Comparison of ENCODE assay signal across 28 cellular contexts in the genomic region with DNA sequence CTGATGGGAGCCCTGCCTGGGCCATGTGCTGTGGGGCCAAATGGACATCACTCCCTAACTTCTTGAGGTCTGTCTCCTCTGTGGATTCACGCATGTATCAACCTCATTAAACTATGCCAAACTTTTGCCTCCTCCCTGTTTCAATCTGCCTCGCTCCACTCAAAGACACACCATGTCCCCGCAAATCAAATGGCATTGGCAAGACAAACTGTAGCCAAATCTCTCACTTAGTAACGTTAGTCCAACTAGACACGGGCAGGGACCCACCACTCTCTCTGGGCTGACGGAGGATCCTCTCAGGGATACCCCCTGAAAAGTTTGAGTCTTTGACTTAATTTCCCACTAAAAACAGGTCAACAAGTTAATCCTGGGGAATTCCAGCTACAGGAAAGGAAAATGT. TPM values are rescaled to one million over a fixed set of nuclear protein-coding genes. Genes with fewer than 3 reads are reported as not detected.
DNase-seq lines count a peak whose midpoint lies in the region; ATAC-seq, FAIRE-seq and TF ChIP-seq lines count a peak whose summit lies in the region.
"Had no signal": no experiment of that assay in that cellular context is flagged by ENCODE, and none has a peak within 500 bp of the region (broad histone marks: within the 10 kb centered on the region; RNA-seq: fewer than 3 reads in every experiment).

No MANE protein-coding gene starts in this region.

- WGBS in A549 (ENCODE audit: missing lambda C conversion rate), result 94% methylated on average over 6 of the region's 6 CpGs
- 77 to 83% methylated on average over 6 of the region's 6 CpGs for WGBS in aorta, 2 donors

- H3K9me3 ChIP-seq in A549 (no peaks in the 10 kb centered on the region), aorta (ENCODE audit: control insufficient read depth, low read length) (no peaks in the 10 kb centered on the region)
- H3K9me3 ChIP-seq: ascending aorta had no signal

- CTCF ChIA-PET in A549 (lab: Yijun Ruan, JAX), result interaction anchor here (0.7 to 10.1 kb wide), 7 partner anchors 11 to 240 kb away, joined by 3 to 119 read pairs (median 8); no protein-coding TSS in a partner anchor
- CTCF ChIA-PET in activated CD4-positive, alpha-beta memory T cell treated with anti-CD3 and anti-CD28 coated beads, Interleukin-2, amount 10 ng/mL, durations not matched to agents 7 days and 5 days (lab: Charles Lee), result interaction anchor here (0.6 to 7.5 kb wide), 7 partner anchors 11 to 318 kb away, joined by 3 to 66 read pairs (median 3); a partner anchor contains a TSS

- peaks cover 26% of the 10 kb centered on the region for H3K4me1 Mint-ChIP-seq in T-helper 1 cell treated with Interleukin-12 subunit alpha and Interleukin-12 subunit beta and Interleukin-4 antibody, amounts not matched to agents 30 μg/mL and 1 μg/mL, for 36 hours (ENCODE audit: low read depth)
- H3K4me1 Mint-ChIP-seq in activated CD4-positive, alpha-beta memory T cell treated with anti-CD3 and anti-CD28 coated beads, Interleukin-2, amount 10 ng/mL, durations not matched to agents 7 days and 5 days, result peaks cover 35% of the 10 kb centered on the region

- peaks cover 15% of the 10 kb centered on the region for H3K36me3 Mint-ChIP-seq in T-helper 1 cell treated with Interleukin-12 subunit alpha and Interleukin-12 subunit beta and Interleukin-4 antibody, amounts not matched to agents 30 μg/mL and 1 μg/mL, for 36 hours (ENCODE audit: low read depth)
- peaks cover 17% of the 10 kb centered on the region for H3K36me3 Mint-ChIP-seq in activated CD4-positive, alpha-beta memory T cell treated with anti-CD3 and anti-CD28 coated beads, Interleukin-2, amount 10 ng/mL, durations not matched to agents 7 days and 5 days (ENCODE audit: low read depth)

- no peaks in the 10 kb centered on the region for H3K27me3 ChIP-seq in bronchial epithelial cell (ENCODE audit: control insufficient read depth, insufficient read depth, low read length)
- no peaks in the 10 kb centered on the region for H3K27me3 ChIP-seq in aorta (ENCODE audit: control insufficient read depth in 1 of 2, insufficient read depth in 2 of 2, low read length in 1 of 2)
- H3K27me3 ChIP-seq: ascending aorta, dorsolateral prefrontal cortex had no signal

- ATAC-seq in A549, result no peak
- no peak for ATAC-seq in aorta (ENCODE audit: low FRiP score)
- ATAC-seq: Panc1 had no signal

- no peak for TF ChIP-seq CTCF in A549 (IDR thresholded peaks at IDR 0.05)
- no peak for TF ChIP-seq CTCF in bronchial epithelial cell (IDR thresholded peaks at IDR 0.05; ENCODE audit: insufficient read depth, low read length, severe bottlenecking)

- peak overlapping the region; percentile 75 for H3K4me3 Mint-ChIP-seq in T-helper 1 cell treated with Interleukin-12 subunit alpha and Interleukin-12 subunit beta and Interleukin-4 antibody, amounts not matched to agents 30 μg/mL and 1 μg/mL, for 36 hours
- H3K4me3 Mint-ChIP-seq in activated CD4-positive, alpha-beta memory T cell treated with anti-CD3 and anti-CD28 coated beads, Interleukin-2, amount 10 ng/mL, durations not matched to agents 7 days and 5 days, result no peak overlapping the region

- H3K27me3 Mint-ChIP-seq in T-helper 1 cell treated with Interleukin-12 subunit alpha and Interleukin-12 subunit beta and Interleukin-4 antibody, amounts not matched to agents 30 μg/mL and 1 μg/mL, for 36 hours (ENCODE audit: low read depth), result no peaks in the 10 kb centered on the region
- H3K27me3 Mint-ChIP-seq in activated CD4-positive, alpha-beta memory T cell treated with anti-CD3 and anti-CD28 coated beads, Interleukin-2, amount 10 ng/mL, durations not matched to agents 7 days and 5 days, result no peaks in the 10 kb centered on the region
- H3K27me3 Mint-ChIP-seq: naive B cell had no signal

- intact Hi-C loops in aorta (cut with DNase I), result no loop called here

- DNase-seq in T-helper 1 cell, result no peak
- no peak for DNase-seq in A549 (ENCODE audit: low read depth in 1 of 2, low spot score in 1 of 2)
- no peak for DNase-seq in activated CD4-positive, alpha-beta memory T cell treated with anti-CD3 and anti-CD28 coated beads, Interleukin-2, amount 10 ng/mL, durations not matched to agents 7 days and 5 days
- no peak for DNase-seq in bronchial epithelial cell (ENCODE audit: low read depth)
- no peak for DNase-seq in NCI-H1436 treated with DMSO at 0.1 percent for 48 hours (lab: John Stamatoyannopoulos, UW)
- no peak for DNase-seq in aorta
- no peak for DNase-seq in NCI-H1417 treated with DMSO at 0.1 percent for 48 hours (lab: John Stamatoyannopoulos, UW)
- DNase-seq: activated CD4-positive, alpha-beta T cell treated with anti-CD3 and anti-CD28 coated beads, Interleukin-2, amount 50 U/mL, for 4 hours; activated effector memory CD4-positive, alpha-beta T cell treated with Interleukin-2 at 50 U/mL for 16 hours; AML-193; central memory CD4-positive, alpha-beta T cell; DMS79 treated with DMSO at 0.1 percent for 48 hours; dorsolateral prefrontal cortex; mammary epithelial cell; naive B cell; NCI-H1048; NCI-H2029; NCI-H226; retina; SIG-M5; trophoblast cell had no signal

- H3K36me3 ChIP-seq in bronchial epithelial cell (ENCODE audit: control insufficient read depth, insufficient read depth, low read length) (peaks cover 7% of the 10 kb centered on the region), aorta (ENCODE audit: control insufficient read depth in 1 of 2, insufficient read depth in 2 of 2, low read length in 1 of 2) (peaks cover 0 to 3% of the 10 kb centered on the region in 2 donors)

- no peak overlapping the region for H3K27ac ChIP-seq in A549
- H3K27ac ChIP-seq in aorta (ENCODE audit: low read depth in 1 of 2, low read length in 2 of 2), result no peak overlapping the region
- H3K27ac ChIP-seq: 22Rv1, ascending aorta, dorsolateral prefrontal cortex had no signal

- H3K4me3 ChIP-seq in A549 (no peak overlapping the region), bronchial epithelial cell (ENCODE audit: low read depth, low read length) (no peak overlapping the region), aorta (ENCODE audit: low read length in 2 of 2) (no peak overlapping the region)
- H3K4me3 ChIP-seq: ascending aorta, dorsolateral prefrontal cortex, smooth muscle cell had no signal

- H3K4me1 ChIP-seq in A549 (peaks cover 13% of the 10 kb centered on the region), aorta (ENCODE audit: control insufficient read depth in 1 of 2, insufficient read depth in 2 of 2, low read length in 2 of 2) (no peaks in the 10 kb centered on the region)
- H3K4me1 ChIP-seq: ascending aorta had no signal

- 0 out of 2 replicates have a peak, but pooled peaks have one; percentile 10 for TF ChIP-seq POLR2A in A549 (IDR thresholded peaks at IDR 0.05; ENCODE audit: low read length)

- POLR2A ChIA-PET in A549 (lab: Yijun Ruan, JAX), result no interaction called here
- POLR2A ChIA-PET in activated CD4-positive, alpha-beta memory T cell treated with anti-CD3 and anti-CD28 coated beads, Interleukin-2, amount 10 ng/mL, durations not matched to agents 7 days and 5 days (lab: Charles Lee), result interaction anchor here (0.9 to 1.7 kb wide), 3 partner anchors 11 to 247 kb away, joined by 3 to 8 read pairs (median 4); a partner anchor contains a TSS

- H3K4me2 ChIP-seq in A549, result no peak overlapping the region
- H3K4me2 ChIP-seq: smooth muscle cell had no signal

- FAIRE-seq in A549 (lab: Jason Lieb, UNC) (no peak), bronchial epithelial cell (lab: Jason Lieb, UNC) (peak; percentile 77)

- H3K27ac Mint-ChIP-seq in T-helper 1 cell treated with Interleukin-12 subunit alpha and Interleukin-12 subunit beta and Interleukin-4 antibody, amounts not matched to agents 30 μg/mL and 1 μg/mL, for 36 hours, result peak overlapping the region; percentile 94
- H3K27ac Mint-ChIP-seq in activated CD4-positive, alpha-beta memory T cell treated with anti-CD3 and anti-CD28 coated beads, Interleukin-2, amount 10 ng/mL, durations not matched to agents 7 days and 5 days, result peak overlapping the region; percentile 16

- H3K9me3 Mint-ChIP-seq in T-helper 1 cell treated with Interleukin-12 subunit alpha and Interleukin-12 subunit beta and Interleukin-4 antibody, amounts not matched to agents 30 μg/mL and 1 μg/mL, for 36 hours, result no peaks in the 10 kb centered on the region
- H3K9me3 Mint-ChIP-seq in activated CD4-positive, alpha-beta memory T cell treated with anti-CD3 and anti-CD28 coated beads, Interleukin-2, amount 10 ng/mL, durations not matched to agents 7 days and 5 days, result no peaks in the 10 kb centered on the region
- H3K9me3 Mint-ChIP-seq: naive B cell had no signal

- no peak for TF ChIP-seq EP300 in A549 (IDR thresholded peaks at IDR 0.05)

- no peak for TF ChIP-seq RAD21 in A549 (conservative IDR thresholded peaks at IDR 0.05 in 1 of 2, IDR thresholded peaks at IDR 0.05 in 1 of 2)

RNA-seq across cellular contexts. Expression of a gene that starts 8.0 kb away (rescaled TPM):
- polyA plus RNA-seq in A549 (2011; rRNA removed), result 9.5 and 9.8 TPM in 2 replicates
- polyA plus RNA-seq in A549 (2012; cell fraction: cytosol; rRNA removed), result 4.6 and 5.2 TPM in 2 replicates
- polyA plus RNA-seq in A549 (2012; cell fraction: nucleus; rRNA removed), result 4.3 and 5.4 TPM in 2 replicates
- polyA plus RNA-seq in A549 (2017; fragmentation: RNase III; extraction: RNeasy Plus Mini Kit Qiagen cat#74134 plus additional on column Dnase treatment), result 4.3 to 4.7 TPM (median 4.5 TPM) in 3 replicates
- 17.6 and 21.0 TPM in 2 replicates for polyA minus RNA-seq in A549 (2011; rRNA and poly(A)+ RNA removed)
- 1 to 10 TPM; 7.7 to 7.8 TPM for total RNA-seq in activated CD4-positive, alpha-beta memory T cell treated with anti-CD3 and anti-CD28 coated beads, Interleukin-2, amount 10 ng/mL, durations not matched to agents 7 days and 5 days
- total RNA-seq in bronchial epithelial cell, result 5.2 and 5.5 TPM in 2 replicates
- 1 to 10 TPM; 6.5 to 6.8 TPM for total RNA-seq in aorta
- 1 to 10 TPM; 1.5 to 2.1 TPM for polyA plus RNA-seq in aorta

RNA-seq across cellular contexts. Expression of a gene that starts 18.0 kb away (rescaled TPM):
- 0.16 and 0.26 TPM in 2 replicates for polyA plus RNA-seq in A549 (2011; rRNA removed)
- polyA plus RNA-seq in A549 (2012; cell fraction: cytosol; rRNA removed), result 0.05 TPM in 1 of 2 replicates, not detected in the other
- polyA plus RNA-seq in A549 (2012; cell fraction: nucleus; rRNA removed), result 0.34 and 0.76 TPM in 2 replicates
- not detected in 3 replicates for polyA plus RNA-seq in A549 (2017; fragmentation: RNase III; extraction: RNeasy Plus Mini Kit Qiagen cat#74134 plus additional on column Dnase treatment)
- 0.66 TPM in 1 of 2 replicates, not detected in the other for polyA minus RNA-seq in A549 (2011; rRNA and poly(A)+ RNA removed)
- not detected for total RNA-seq in activated CD4-positive, alpha-beta memory T cell treated with anti-CD3 and anti-CD28 coated beads, Interleukin-2, amount 10 ng/mL, durations not matched to agents 7 days and 5 days
- not detected in 2 replicates for total RNA-seq in bronchial epithelial cell
- total RNA-seq in aorta, result not detected
- under 1 TPM in 1 of 2 donors, not detected in 1; 0.88 TPM for polyA plus RNA-seq in aorta
- total RNA-seq: ascending aorta, mammary epithelial cell, osteocyte had no signal
- polyA plus RNA-seq: mammary epithelial cell had no signal

RNA-seq across cellular contexts. Expression of a gene that starts 40.9 kb away (rescaled TPM):
- polyA plus RNA-seq in A549 (2011; rRNA removed), result 0.21 and 0.22 TPM in 2 replicates
- 0.05 and 0.07 TPM in 2 replicates for polyA plus RNA-seq in A549 (2012; cell fraction: cytosol; rRNA removed)
- 0.43 and 0.59 TPM in 2 replicates for polyA plus RNA-seq in A549 (2012; cell fraction: nucleus; rRNA removed)
- 0.06 to 0.09 TPM (median 0.08 TPM) in 3 replicates for polyA plus RNA-seq in A549 (2017; fragmentation: RNase III; extraction: RNeasy Plus Mini Kit Qiagen cat#74134 plus additional on column Dnase treatment)
- polyA minus RNA-seq in A549 (2011; rRNA and poly(A)+ RNA removed), result 0.29 TPM in 1 of 2 replicates, not detected in the other
- under 1 TPM; 0.28 to 0.53 TPM for total RNA-seq in activated CD4-positive, alpha-beta memory T cell treated with anti-CD3 and anti-CD28 coated beads, Interleukin-2, amount 10 ng/mL, durations not matched to agents 7 days and 5 days
- 0.51 and 1.6 TPM in 2 replicates for total RNA-seq in bronchial epithelial cell
- total RNA-seq in aorta, result under 1 TPM; 0.42 to 0.75 TPM
- polyA plus RNA-seq in aorta, result under 1 TPM; 0.23 to 0.50 TPM
- total RNA-seq: LHCN-M2 had no signal

RNA-seq across cellular contexts. Expression of a gene that starts 51.6 kb away (rescaled TPM):
- polyA plus RNA-seq in A549 (2011; rRNA removed), result 1.9 and 3.1 TPM in 2 replicates
- polyA plus RNA-seq in A549 (2012; cell fraction: cytosol; rRNA removed), result 0.13 and 0.17 TPM in 2 replicates
- polyA plus RNA-seq in A549 (2012; cell fraction: nucleus; rRNA removed), result 0.61 and 0.74 TPM in 2 replicates
- 0.17 to 0.67 TPM (median 0.50 TPM) in 3 replicates for polyA plus RNA-seq in A549 (2017; fragmentation: RNase III; extraction: RNeasy Plus Mini Kit Qiagen cat#74134 plus additional on column Dnase treatment)
- polyA minus RNA-seq in A549 (2011; rRNA and poly(A)+ RNA removed), result 4.8 and 5.6 TPM in 2 replicates
- total RNA-seq in activated CD4-positive, alpha-beta memory T cell treated with anti-CD3 and anti-CD28 coated beads, Interleukin-2, amount 10 ng/mL, durations not matched to agents 7 days and 5 days, result under 1 TPM; 0.28 to 0.65 TPM
- total RNA-seq in bronchial epithelial cell, result under 0.01 and 0.13 TPM in 2 replicates
- total RNA-seq in aorta, result 1 to 10 TPM in 1 of 2 donors, under 1 TPM in 1; 0.58 to 1.4 TPM
- 10 to 100 TPM in 1 of 2 donors, under 1 TPM in 1; 0.05 to 77.4 TPM for polyA plus RNA-seq in aorta
- total RNA-seq: ascending aorta, mammary epithelial cell, osteocyte, smooth muscle cell had no signal
- polyA plus RNA-seq: smooth muscle cell had no signal
